ENCODE assay signal across 2 cellular contexts in the genomic region with DNA sequence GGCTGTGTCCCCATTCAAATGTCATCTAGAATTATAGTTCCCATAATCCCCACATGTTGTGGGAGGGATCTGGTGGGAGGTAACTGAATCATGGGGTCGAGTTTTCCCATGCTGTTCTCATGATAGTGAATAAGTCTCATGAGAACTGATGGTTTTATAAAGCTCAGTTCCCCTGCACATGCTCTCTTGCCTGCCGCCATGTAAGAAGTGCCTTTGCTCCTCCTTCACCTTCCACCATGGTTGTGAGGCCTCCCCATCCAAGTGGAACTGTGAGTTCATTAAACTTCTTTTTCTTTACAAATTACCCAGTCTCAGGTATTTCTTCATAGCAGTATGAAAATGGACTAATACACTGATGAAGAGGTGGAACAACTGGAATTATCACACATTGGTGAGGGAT. TPM values are rescaled to one million over a fixed set of nuclear protein-coding genes. Genes with fewer than 3 reads are reported as not detected.
"Had no signal": no experiment of that assay in that cellular context is flagged by ENCODE, and none has a peak within 500 bp of the region (broad histone marks: within the 10 kb centered on the region; RNA-seq: fewer than 3 reads in every experiment).

No MANE protein-coding gene starts in this region.

RNA-seq across cellular contexts. Expression of a gene that starts 55.9 kb away (rescaled TPM):
- total RNA-seq: thoracic aorta, tibial nerve had no signal
